8 cellular contexts compared by ENCODE assay signal in genomic region chr7:34823650-34824258, GRCh38.
DNase-seq lines count a peak whose midpoint lies in the region; ATAC-seq and TF ChIP-seq lines count a peak whose summit lies in the region.

No MANE protein-coding gene starts in this region.

- H3K4me1 ChIP-seq in left ventricle myocardium inferior (no peaks in the 10 kb centered on the region), smooth muscle cell (ENCODE audit: low read depth) (no peaks in the 10 kb centered on the region)

- H3K9ac ChIP-seq in smooth muscle cell (ENCODE audit: low read depth), result no peak overlapping the region

- H3K9me3 Mint-ChIP-seq in activated naive CD8-positive, alpha-beta T cell treated with anti-CD3 and anti-CD28 coated beads for 36 hours, result no peaks in the 10 kb centered on the region

- no peaks in the 10 kb centered on the region for H3F3A ChIP-seq in smooth muscle cell (ENCODE audit: low read depth)

- peaks cover 3% of the 10 kb centered on the region for H3K9me3 ChIP-seq in left ventricle myocardium inferior (replicated peaks)
- H3K9me3 ChIP-seq in smooth muscle cell (replicated peaks; ENCODE audit: low read depth), result no peaks in the 10 kb centered on the region

- TF ChIP-seq CTCF in HL-60 (IDR thresholded peaks at IDR 0.05; ENCODE audit: insufficient read depth, low read length), result peak; percentile 67
- TF ChIP-seq CTCF in left ventricle myocardium inferior (IDR thresholded peaks at IDR 0.05; ENCODE audit: borderline replicate concordance), result peak; percentile 91
- TF ChIP-seq CTCF in smooth muscle cell (IDR thresholded peaks at IDR 0.05; ENCODE audit: borderline replicate concordance, insufficient read depth, poor library complexity, severe bottlenecking), result peak; percentile 93

- no peaks in the 10 kb centered on the region for H3K36me3 Mint-ChIP-seq in activated naive CD8-positive, alpha-beta T cell treated with anti-CD3 and anti-CD28 coated beads for 36 hours

- no peak overlapping the region for H3K4me3 Mint-ChIP-seq in activated naive CD8-positive, alpha-beta T cell treated with anti-CD3 and anti-CD28 coated beads for 36 hours

- 60% methylated on average over 7 of the region's 7 CpGs for WGBS in smooth muscle cell (ENCODE audit: low lambda C conversion rate)

- H2AFZ ChIP-seq in smooth muscle cell (ENCODE audit: low read depth), result no peak overlapping the region

- intact Hi-C loops in left ventricle myocardium inferior (cut with micrococcal nuclease), result no loop called here

- H3K79me2 ChIP-seq in smooth muscle cell (ENCODE audit: low read depth), result no peaks in the 10 kb centered on the region

- H3K4me3 ChIP-seq in HL-60 (replicated peaks; ENCODE audit: insufficient read depth, low read length) (no peak overlapping the region), left ventricle myocardium inferior (no peak overlapping the region), smooth muscle cell (no peak overlapping the region)

- no peaks in the 10 kb centered on the region for H3K27me3 ChIP-seq in HL-60 (ENCODE audit: insufficient read depth, poor library complexity, severe bottlenecking)
- H3K27me3 ChIP-seq in left ventricle myocardium inferior (ENCODE audit: low read depth), result no peaks in the 10 kb centered on the region
- no peaks in the 10 kb centered on the region for H3K27me3 ChIP-seq in smooth muscle cell (ENCODE audit: low read depth)

- no peaks in the 10 kb centered on the region for H4K20me1 ChIP-seq in smooth muscle cell (ENCODE audit: low read depth)

- H3K27ac ChIP-seq in HL-60 (replicated peaks) (no peak overlapping the region), left ventricle myocardium inferior (replicated peaks) (no peak overlapping the region), smooth muscle cell (ENCODE audit: low read depth) (no peak overlapping the region)

- peaks cover 3% of the 10 kb centered on the region for H3K27me3 Mint-ChIP-seq in activated naive CD8-positive, alpha-beta T cell treated with anti-CD3 and anti-CD28 coated beads for 36 hours

- no peaks in the 10 kb centered on the region for H3K4me1 Mint-ChIP-seq in activated naive CD8-positive, alpha-beta T cell treated with anti-CD3 and anti-CD28 coated beads for 36 hours

- H3K4me2 ChIP-seq in smooth muscle cell, result no peak overlapping the region

- no peak overlapping the region for H3K27ac Mint-ChIP-seq in activated naive CD8-positive, alpha-beta T cell treated with anti-CD3 and anti-CD28 coated beads for 36 hours

- H3K36me3 ChIP-seq in left ventricle myocardium inferior, result no peaks in the 10 kb centered on the region
- H3K36me3 ChIP-seq in smooth muscle cell (ENCODE audit: low read depth), result no peaks in the 10 kb centered on the region

- DNase-seq in DMS 273 treated with DMSO at 0.1 percent for 48 hours (lab: John Stamatoyannopoulos, UW) (peak; percentile 43), HL-60 (ENCODE audit: low read depth in 1 of 2, low spot score in 1 of 2) (peak; percentile 4 to 13), SHP77 (lab: John Stamatoyannopoulos, UW) (peak; percentile 47 to 48), left ventricle myocardium inferior (peak; percentile 15), smooth muscle cell (lab: John Stamatoyannopoulos, UW; ENCODE audit: unreplicated experiment) (peak; percentile 4)
- peak; percentile 32 for DNase-seq in activated naive CD8-positive, alpha-beta T cell treated with anti-CD3 and anti-CD28 coated beads for 36 hours

- ATAC-seq in GM19438 (IDR thresholded peaks at IDR 0.05; ENCODE audit: low read depth, unreplicated experiment) (peak; percentile 79), HG02588 (IDR thresholded peaks at IDR 0.05; ENCODE audit: unreplicated experiment) (no peak)
